ENCODE assay signal across 15 cellular contexts in the genomic region with DNA sequence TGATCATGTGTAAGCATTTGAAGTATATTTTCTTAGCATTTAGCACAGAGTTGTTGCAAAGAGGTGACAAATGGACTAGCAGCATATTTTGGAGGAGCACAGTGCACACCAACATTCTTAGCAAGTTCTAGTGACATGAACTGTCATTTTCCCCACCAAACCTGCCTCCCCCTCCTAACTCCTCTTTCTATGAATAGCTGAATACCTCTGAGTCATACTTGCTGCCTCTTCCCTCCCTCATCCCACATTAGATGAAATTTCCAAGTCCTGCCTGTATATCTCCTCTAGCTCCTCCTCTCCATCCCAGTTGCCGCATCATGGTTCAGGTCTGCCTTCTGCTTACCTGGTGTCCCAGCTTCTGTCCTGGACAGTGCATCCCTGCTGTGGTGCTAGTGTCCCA. TPM values are rescaled to one million over a fixed set of nuclear protein-coding genes. Genes with fewer than 3 reads are reported as not detected.
DNase-seq lines count a peak whose midpoint lies in the region; ATAC-seq and TF ChIP-seq lines count a peak whose summit lies in the region.
"Had no signal": no experiment of that assay in that cellular context is flagged by ENCODE, and none has a peak within 500 bp of the region (broad histone marks: within the 10 kb centered on the region; RNA-seq: fewer than 3 reads in every experiment).

No MANE protein-coding gene starts in this region.

- H3K4me1 Mint-ChIP-seq in HFFc6 (ENCODE audit: low read depth): peaks cover 24% of the 10 kb centered on the region
- H3K4me1 Mint-ChIP-seq in mesothelial cell of epicardium: peaks cover 7% of the 10 kb centered on the region

- no peaks in the 10 kb centered on the region for H3K36me3 ChIP-seq in adipocyte (ENCODE audit: control insufficient read depth, insufficient read depth, low read length, severe bottlenecking)
- H3K36me3 ChIP-seq: neural progenitor cell, tibial nerve had no signal

- H3K9me3 Mint-ChIP-seq in HFFc6 (no peaks in the 10 kb centered on the region), mesothelial cell of epicardium (no peaks in the 10 kb centered on the region)
- H3K9me3 Mint-ChIP-seq: neural progenitor cell; stimulated activated effector memory CD8-positive, alpha-beta T cell treated with anti-CD3 and anti-CD28 coated beads, Interleukin-12 subunit alpha, Interleukin-12 subunit beta, amount 100 ng/mL, for 72 hours; WTC11 had no signal

- H3K9me3 ChIP-seq in adipocyte (ENCODE audit: control insufficient read depth, low read length): no peaks in the 10 kb centered on the region
- H3K9me3 ChIP-seq: tibial nerve had no signal

- DNase-seq in AG08396 (ENCODE audit: low spot score) (peak; percentile 47), HFFc6 (peak; percentile 3), adipocyte (ENCODE audit: low read depth) (peak; percentile 24), hepatic stellate cell (ENCODE audit: low spot score) (peak; percentile 59), mesothelial cell of epicardium (ENCODE audit: low spot score in 2 of 2, unreplicated experiment in 2 of 2) (no peak), NCI-H2227 (lab: John Stamatoyannopoulos, UW; ENCODE audit: unreplicated experiment) (no peak), OCI-M2 (lab: John Stamatoyannopoulos, UW; ENCODE audit: unreplicated experiment) (no peak)
- DNase-seq: activated gamma-delta T cell treated with Interleukin-2 at 50 U/mL for 16 hours, NCI-H1417, OCI-M1 had no signal

- ATAC-seq in HG02981 (IDR thresholded peaks at IDR 0.05; ENCODE audit: unreplicated experiment): no peak
- ATAC-seq: stimulated activated effector memory CD8-positive, alpha-beta T cell treated with anti-CD3 and anti-CD28 coated beads, Interleukin-12 subunit alpha, Interleukin-12 subunit beta, amount 100 ng/mL, for 72 hours; WTC11 had no signal

- no peak overlapping the region for H3K27ac Mint-ChIP-seq in HFFc6
- no peak overlapping the region for H3K27ac Mint-ChIP-seq in mesothelial cell of epicardium
- H3K27ac Mint-ChIP-seq: neural progenitor cell; stimulated activated effector memory CD8-positive, alpha-beta T cell treated with anti-CD3 and anti-CD28 coated beads, Interleukin-12 subunit alpha, Interleukin-12 subunit beta, amount 100 ng/mL, for 72 hours; WTC11 had no signal

- H3K4me3 ChIP-seq in adipocyte (ENCODE audit: low read length): no peak overlapping the region
- H3K4me3 ChIP-seq: neural progenitor cell, tibial nerve had no signal

- H3K9ac ChIP-seq in adipocyte (ENCODE audit: low read length): no peak overlapping the region
- H3K9ac ChIP-seq: neural progenitor cell had no signal

- no peaks in the 10 kb centered on the region for H3K36me3 Mint-ChIP-seq in HFFc6 (ENCODE audit: low read depth)
- H3K36me3 Mint-ChIP-seq in mesothelial cell of epicardium: no peaks in the 10 kb centered on the region
- H3K36me3 Mint-ChIP-seq: neural progenitor cell; stimulated activated effector memory CD8-positive, alpha-beta T cell treated with anti-CD3 and anti-CD28 coated beads, Interleukin-12 subunit alpha, Interleukin-12 subunit beta, amount 100 ng/mL, for 72 hours; WTC11 had no signal

- no peaks in the 10 kb centered on the region for H3K27me3 ChIP-seq in adipocyte (replicated peaks; ENCODE audit: control insufficient read depth, insufficient read depth, low read length)
- H3K27me3 ChIP-seq: tibial nerve had no signal

- H3K27me3 Mint-ChIP-seq in HFFc6 (ENCODE audit: insufficient read depth): peaks cover 21% of the 10 kb centered on the region
- H3K27me3 Mint-ChIP-seq in mesothelial cell of epicardium (ENCODE audit: low read depth): peaks cover 5% of the 10 kb centered on the region

- TF ChIP-seq CTCF in HFFc6 (IDR thresholded peaks at IDR 0.05): no peak
- TF ChIP-seq CTCF in mesothelial cell of epicardium (IDR thresholded peaks at IDR 0.05; ENCODE audit: unreplicated experiment): no peak

- H3K4me1 ChIP-seq in adipocyte (ENCODE audit: control insufficient read depth, insufficient read depth, low read length): peaks cover 37% of the 10 kb centered on the region
- H3K4me1 ChIP-seq: neural progenitor cell, tibial nerve had no signal

- H3K4me3 Mint-ChIP-seq in HFFc6 (no peak overlapping the region), mesothelial cell of epicardium (no peak overlapping the region)
- H3K4me3 Mint-ChIP-seq: neural progenitor cell; stimulated activated effector memory CD8-positive, alpha-beta T cell treated with anti-CD3 and anti-CD28 coated beads, Interleukin-12 subunit alpha, Interleukin-12 subunit beta, amount 100 ng/mL, for 72 hours; WTC11 had no signal

RNA-seq across cellular contexts. Expression of gene OSBP2, which starts 7.2 kb away (rescaled TPM):
- total RNA-seq in HFFc6 (2021; fragmentation: NEBNext Ultra II Directional; extraction: Animal tissue kit (Norgen Biotek cat#: 25700)): under 1 TPM in 5 of 6 experiments, not detected in 1; 0.09 to 0.37 (median 0.28) TPM
- 13.0 to 15.8 TPM (median 15.8 TPM) in 3 replicates for total RNA-seq in mesothelial cell of epicardium

RNA-seq across cellular contexts. Expression of gene DUSP18, which starts 34.2 kb away (rescaled TPM):
- 1 to 10 TPM; 4.7 to 7.3 (median 6.0) TPM for total RNA-seq in HFFc6 (2021; fragmentation: NEBNext Ultra II Directional; extraction: Animal tissue kit (Norgen Biotek cat#: 25700))
- 5.8 to 6.7 TPM (median 6.2 TPM) in 3 replicates for total RNA-seq in mesothelial cell of epicardium

Comparison
In these comparisons a context has a peak if more than half of its experiments do, and no peak if none do; other contexts are left out.
1. DNase-seq: peak in AG08396 (single experiment), HFFc6 (single experiment), adipocyte (single experiment) and hepatic stellate cell (single experiment); none in mesothelial cell of epicardium (0 of 2), NCI-H2227 (single experiment) and OCI-M2 (single experiment).
2. RNA of gene OSBP2, which starts 7.2 kb away (total RNA-seq): 13.0 to 15.8 TPM in mesothelial cell of epicardium; 0.09 to 0.37 TPM in HFFc6; every median in the first group is over 10 times any median in the second.